Comparison of ENCODE assay signal across 21 cellular contexts in the genomic region with DNA sequence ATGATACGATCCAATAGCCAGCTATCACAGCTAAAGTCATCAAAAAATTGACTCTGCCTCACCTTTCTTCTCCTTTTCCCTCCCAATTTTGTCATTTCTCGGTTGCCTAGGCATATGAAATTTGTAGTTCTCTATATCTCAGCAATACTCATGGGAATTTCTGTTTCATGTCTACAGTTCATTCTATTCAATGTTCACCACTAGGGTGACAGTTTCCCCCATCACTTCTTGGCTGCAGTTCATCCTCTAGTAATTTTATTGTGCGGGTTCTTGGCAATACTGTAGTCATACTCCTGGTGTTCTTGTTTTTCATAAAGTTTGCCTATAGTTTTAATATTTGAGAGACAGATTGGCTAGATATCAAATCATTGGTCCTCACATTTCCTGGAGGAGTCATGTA.
A peak's percentile ranks its signal among the peaks of the same experiment; 100 is the strongest.
DNase-seq lines count a peak whose midpoint lies in the region; ATAC-seq and TF ChIP-seq lines count a peak whose summit lies in the region.
"Had no signal": no experiment of that assay in that cellular context is flagged by ENCODE, and none has a peak within 500 bp of the region (broad histone marks: within the 10 kb centered on the region; RNA-seq: fewer than 3 reads in every experiment).

No MANE protein-coding gene starts in this region.

- H3K4me1 Mint-ChIP-seq in activated CD4-positive, alpha-beta memory T cell treated with anti-CD3 and anti-CD28 coated beads, Interleukin-2, amount 10 ng/mL, durations not matched to agents 7 days and 5 days = no peaks in the 10 kb centered on the region
- H3K4me1 Mint-ChIP-seq: CD4-positive, CD25-positive, alpha-beta regulatory T cell had no signal

- POLR2A ChIA-PET in SK-N-SH (lab: Yijun Ruan, JAX) = no interaction called here
- POLR2A ChIA-PET in activated CD4-positive, alpha-beta memory T cell treated with anti-CD3 and anti-CD28 coated beads, Interleukin-2, amount 10 ng/mL, durations not matched to agents 7 days and 5 days (lab: Charles Lee) = no interaction called here

- H3K4me1 ChIP-seq in Karpas-422 (ENCODE audit: low read length) (peaks cover 7% of the 10 kb centered on the region), SK-N-SH (ENCODE audit: control insufficient read depth in 1 of 2, insufficient read depth in 2 of 2, low read depth in 1 of 2, low read length in 1 of 2) (no peaks in the 10 kb centered on the region), foreskin keratinocyte (peaks cover 16% of the 10 kb centered on the region), sigmoid colon (no peaks in the 10 kb centered on the region)

- H4K20me1 ChIP-seq in Karpas-422 (ENCODE audit: insufficient read depth, low read depth, low read length) = no peaks in the 10 kb centered on the region
- no peaks in the 10 kb centered on the region for H4K20me1 ChIP-seq in SK-N-SH (ENCODE audit: insufficient read depth)

- H3K27ac Mint-ChIP-seq in activated CD4-positive, alpha-beta memory T cell treated with anti-CD3 and anti-CD28 coated beads, Interleukin-2, amount 10 ng/mL, durations not matched to agents 7 days and 5 days = no peak overlapping the region
- H3K27ac Mint-ChIP-seq: CD4-positive, CD25-positive, alpha-beta regulatory T cell had no signal

- TF ChIP-seq EP300 in SK-N-SH (IDR thresholded peaks at IDR 0.05; ENCODE audit: borderline replicate concordance in 1 of 2, low read depth in 1 of 2, low read length in 1 of 2) (no peak), sigmoid colon (IDR thresholded peaks at IDR 0.05) (no peak)

- H3K9me3 Mint-ChIP-seq in activated CD4-positive, alpha-beta memory T cell treated with anti-CD3 and anti-CD28 coated beads, Interleukin-2, amount 10 ng/mL, durations not matched to agents 7 days and 5 days = peaks cover 6% of the 10 kb centered on the region

- no peaks in the 10 kb centered on the region for H3K27me3 ChIP-seq in Karpas-422 (ENCODE audit: low read length)
- H3K27me3 ChIP-seq in SK-N-SH (ENCODE audit: insufficient read depth) = no peaks in the 10 kb centered on the region
- H3K27me3 ChIP-seq in foreskin keratinocyte = no peaks in the 10 kb centered on the region
- H3K27me3 ChIP-seq in sigmoid colon = no peaks in the 10 kb centered on the region

- TF ChIP-seq CTCF in C4-2B (conservative IDR thresholded peaks at IDR 0.05) (peak; percentile 21), SK-N-SH (IDR thresholded peaks at IDR 0.05) (peak; percentile 22; the same call in 1 of the 2 replicates), foreskin keratinocyte (conservative IDR thresholded peaks at IDR 0.05) (peak; percentile 3), sigmoid colon (IDR thresholded peaks at IDR 0.05) (no peak)

- no peak overlapping the region for H3K9ac ChIP-seq in Karpas-422 (ENCODE audit: low read length)
- no peak overlapping the region for H3K9ac ChIP-seq in SK-N-SH
- H3K9ac ChIP-seq: GM23248 had no signal

- H3K4me2 ChIP-seq in Karpas-422 (ENCODE audit: low read depth, low read length, poor library complexity, severe bottlenecking) = no peak overlapping the region
- H3K4me2 ChIP-seq in SK-N-SH = no peak overlapping the region

- H3K27ac ChIP-seq in C4-2B (no peak overlapping the region), Karpas-422 (ENCODE audit: low read length) (no peak overlapping the region), SK-N-SH (ENCODE audit: low read depth in 2 of 2, low read length in 1 of 2) (no peak overlapping the region), foreskin keratinocyte (no peak overlapping the region), sigmoid colon (no peak overlapping the region)
- H3K27ac ChIP-seq: GM23248, HL-60 had no signal

- DNase-seq in Karpas-422 (peak; percentile 65), SK-N-SH (no peak), foreskin keratinocyte (no peak), sigmoid colon (no peak), kidney glomerular epithelial cell (lab: John Stamatoyannopoulos, UW) (no peak), GM19238 (ENCODE audit: insufficient read length, low spot score) (no peak)
- no peak for DNase-seq in activated CD4-positive, alpha-beta memory T cell treated with anti-CD3 and anti-CD28 coated beads, Interleukin-2, amount 10 ng/mL, durations not matched to agents 7 days and 5 days
- DNase-seq: CD4-positive, CD25-positive, alpha-beta regulatory T cell; DMS79; GM23248; HCEC 1CT; KG1; MV-4-11; NCI-H1417 treated with DMSO at 0.1 percent for 48 hours; NCI-H187; NCI-H226; NCI-H510A treated with DMSO at 0.1 percent for 48 hours; NCI-H748 treated with DMSO at 0.1 percent for 48 hours; SW 1271 had no signal

- TF ChIP-seq RAD21 in SK-N-SH (IDR thresholded peaks at IDR 0.05; ENCODE audit: low read length) = no peak

- TF ChIP-seq POLR2A in sigmoid colon (IDR thresholded peaks at IDR 0.05) = no peak

- WGBS in SK-N-SH (ENCODE audit: low lambda C conversion rate) = 71% methylated on average over 3 of the region's 3 CpGs
- 71 to 82% methylated on average over 3 of the region's 3 CpGs for WGBS in sigmoid colon, 2 donors

- H3K9me2 ChIP-seq in Karpas-422 (replicated peaks; ENCODE audit: insufficient read depth, low read length) = no peaks in the 10 kb centered on the region
- H3K9me2 ChIP-seq in SK-N-SH = no peaks in the 10 kb centered on the region

- intact Hi-C loops in sigmoid colon (cut with DNase I) = no loop called here

- peaks cover 2% of the 10 kb centered on the region for H3K36me3 Mint-ChIP-seq in activated CD4-positive, alpha-beta memory T cell treated with anti-CD3 and anti-CD28 coated beads, Interleukin-2, amount 10 ng/mL, durations not matched to agents 7 days and 5 days (ENCODE audit: low read depth)
- H3K36me3 Mint-ChIP-seq: CD4-positive, CD25-positive, alpha-beta regulatory T cell had no signal

- CTCF ChIA-PET in SK-N-SH (lab: Yijun Ruan, JAX) = interaction anchor here (1.5 to 1.6 kb wide), 2 partner anchors 11 to 21 kb away, joined by 3 to 4 read pairs; no protein-coding TSS in a partner anchor
- CTCF ChIA-PET in activated CD4-positive, alpha-beta memory T cell treated with anti-CD3 and anti-CD28 coated beads, Interleukin-2, amount 10 ng/mL, durations not matched to agents 7 days and 5 days (lab: Charles Lee) = no interaction called here

- H3K4me3 Mint-ChIP-seq in activated CD4-positive, alpha-beta memory T cell treated with anti-CD3 and anti-CD28 coated beads, Interleukin-2, amount 10 ng/mL, durations not matched to agents 7 days and 5 days = no peak overlapping the region
- H3K4me3 Mint-ChIP-seq: CD4-positive, CD25-positive, alpha-beta regulatory T cell had no signal

- H3F3A ChIP-seq in SK-N-SH (replicated peaks; ENCODE audit: insufficient read depth) = no peaks in the 10 kb centered on the region

- ATAC-seq in foreskin keratinocyte = no peak

- H3K4me3 ChIP-seq in Karpas-422 (ENCODE audit: low read length) = no peak overlapping the region
- H3K4me3 ChIP-seq in SK-N-SH (ENCODE audit: low read depth in 2 of 2, low read length in 1 of 2) = no peak overlapping the region
- H3K4me3 ChIP-seq in sigmoid colon = no peak overlapping the region
- H3K4me3 ChIP-seq: GM23248 had no signal

- peaks cover 1% of the 10 kb centered on the region for H3K27me3 Mint-ChIP-seq in activated CD4-positive, alpha-beta memory T cell treated with anti-CD3 and anti-CD28 coated beads, Interleukin-2, amount 10 ng/mL, durations not matched to agents 7 days and 5 days

- H3K9me3 ChIP-seq in Karpas-422 (ENCODE audit: low read length) (no peaks in the 10 kb centered on the region), SK-N-SH (no peaks in the 10 kb centered on the region), sigmoid colon (no peaks in the 10 kb centered on the region)

- H2AFZ ChIP-seq in Karpas-422 (ENCODE audit: low read length) (no peak overlapping the region), SK-N-SH (ENCODE audit: low read depth) (no peak overlapping the region)
- H2AFZ ChIP-seq: GM23248 had no signal

- H3K36me3 ChIP-seq in Karpas-422 (ENCODE audit: insufficient read depth, low read length) (no peaks in the 10 kb centered on the region), SK-N-SH (replicated peaks in 1 of 2; ENCODE audit: control insufficient read depth in 1 of 2, insufficient read depth in 2 of 2, low read length in 1 of 2) (no peaks in the 10 kb centered on the region), sigmoid colon (no peaks in the 10 kb centered on the region)

- H3K79me2 ChIP-seq in Karpas-422 (ENCODE audit: low read length) (no peaks in the 10 kb centered on the region), SK-N-SH (ENCODE audit: insufficient read depth) (no peaks in the 10 kb centered on the region)

TF ChIP-seq in SK-N-SH, 30 proteins besides CTCF, POLR2A, EP300 and RAD21 (continues in another document):
- TF ChIP-seq GATA2 (CRISPR knock-in tag; IDR thresholded peaks at IDR 0.05) (no peak), POLR2AphosphoS5 (IDR thresholded peaks at IDR 0.05; ENCODE audit: low read depth, low read length) (no peak), SIN3A (IDR thresholded peaks at IDR 0.05; ENCODE audit: borderline replicate concordance, low read depth, low read length) (no peak), GABPA (IDR thresholded peaks at IDR 0.05; ENCODE audit: low read depth) (no peak), YY1 (IDR thresholded peaks at IDR 0.05; ENCODE audit: low read depth) (no peak), EZH2phosphoT487 (IDR thresholded peaks at IDR 0.05; ENCODE audit: borderline replicate concordance, low read depth) (no peak)
- TF ChIP-seq, protein P1, sequence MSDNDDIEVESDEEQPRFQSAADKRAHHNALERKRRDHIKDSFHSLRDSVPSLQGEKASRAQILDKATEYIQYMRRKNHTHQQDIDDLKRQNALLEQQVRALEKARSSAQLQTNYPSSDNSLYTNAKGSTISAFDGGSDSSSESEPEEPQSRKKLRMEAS (IDR thresholded peaks at IDR 0.05; ENCODE audit: low read depth) = no peak
- TF ChIP-seq, protein P2, sequence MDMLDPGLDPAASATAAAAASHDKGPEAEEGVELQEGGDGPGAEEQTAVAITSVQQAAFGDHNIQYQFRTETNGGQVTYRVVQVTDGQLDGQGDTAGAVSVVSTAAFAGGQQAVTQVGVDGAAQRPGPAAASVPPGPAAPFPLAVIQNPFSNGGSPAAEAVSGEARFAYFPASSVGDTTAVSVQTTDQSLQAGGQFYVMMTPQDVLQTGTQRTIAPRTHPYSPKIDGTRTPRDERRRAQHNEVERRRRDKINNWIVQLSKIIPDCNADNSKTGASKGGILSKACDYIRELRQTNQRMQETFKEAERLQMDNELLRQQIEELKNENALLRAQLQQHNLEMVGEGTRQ (IDR thresholded peaks at IDR 0.05; ENCODE audit: borderline replicate concordance, low read depth, low read length) = no peak

Comparison
In these comparisons a context has a peak if more than half of its experiments do, and no peak if none do; other contexts are left out.
1. CTCF ChIP-seq: peak in C4-2B (single experiment), SK-N-SH (single experiment) and foreskin keratinocyte (single experiment); none in sigmoid colon (0 of 4).